Comparison of ENCODE assay signal across 8 cellular contexts in the genomic region with DNA sequence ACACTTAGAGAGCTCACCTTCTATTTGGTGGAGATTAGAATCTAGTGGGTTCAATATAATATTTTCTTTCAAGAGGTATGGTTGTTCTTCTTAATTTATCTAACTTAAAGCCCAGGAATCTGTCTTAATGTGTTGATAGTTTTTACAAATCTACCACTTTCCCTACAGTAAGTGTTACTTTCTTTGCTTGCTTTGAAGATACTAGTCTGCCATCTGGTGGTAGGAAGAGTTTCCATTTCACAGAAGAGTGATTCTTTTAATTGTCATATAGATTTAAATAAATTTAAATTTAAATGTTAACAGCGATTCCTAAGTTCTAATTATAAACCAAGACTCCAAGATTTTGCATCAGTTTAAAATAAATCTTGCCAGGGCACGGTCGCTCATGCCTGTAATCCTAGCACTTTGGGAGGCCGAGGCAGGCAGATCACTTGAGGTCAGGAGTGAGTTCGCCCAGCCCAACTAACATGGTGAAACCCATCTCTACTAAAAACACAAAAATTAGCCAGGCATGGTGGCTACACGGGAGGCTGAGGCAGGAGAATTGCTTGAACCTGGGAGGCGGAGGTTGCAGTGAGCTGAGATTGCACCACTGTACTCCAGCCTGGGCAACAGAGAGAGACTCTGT. TPM values are rescaled to one million over a fixed set of nuclear protein-coding genes. Genes with fewer than 3 reads are reported as not detected.
DNase-seq lines count a peak whose midpoint lies in the region; ATAC-seq, FAIRE-seq and TF ChIP-seq lines count a peak whose summit lies in the region.

No MANE protein-coding gene starts in this region.

- FAIRE-seq in A204.1 (lab: Jason Lieb, UNC), result peak; percentile 98
- peak; percentile 97 for FAIRE-seq in G401.6 (lab: Jason Lieb, UNC)
- no peak for FAIRE-seq in HTR-8/SVneo (lab: Jason Lieb, UNC)
- FAIRE-seq in TTC549 (lab: Jason Lieb, UNC), result peak; percentile 84

- no peaks in the 10 kb centered on the region for H3K9me3 ChIP-seq in gastroesophageal sphincter

- 16 to 49% methylated on average over 3 to 5 of the region's 7 CpGs for WGBS in gastroesophageal sphincter (ENCODE audit: low coverage in 1 of 2), 2 donors

- H3K4me1 ChIP-seq in gastroesophageal sphincter, result peaks cover 0 to 8% (median 0%) of the 10 kb centered on the region in 3 donors

- no peak for TF ChIP-seq POLR2A in gastroesophageal sphincter (IDR thresholded peaks at IDR 0.05)

- ATAC-seq in gastroesophageal sphincter (no peak), GM21423 (IDR thresholded peaks at IDR 0.05; ENCODE audit: unreplicated experiment) (no peak)

- no peaks in the 10 kb centered on the region for H3K36me3 ChIP-seq in gastroesophageal sphincter

- H3K4me3 ChIP-seq in gastroesophageal sphincter, result no peak overlapping the region

- DNase-seq in HTR-8/SVneo (ENCODE audit: insufficient read length, low spot score) (peak; percentile 14), retina (peak; percentile 11), activated gamma-delta T cell (lab: John Stamatoyannopoulos, UW) (no peak)

- peak; percentile 62 to 71 (median 68) for TF ChIP-seq CTCF in gastroesophageal sphincter (IDR thresholded peaks at IDR 0.05)

- no peaks in the 10 kb centered on the region for H3K27me3 ChIP-seq in gastroesophageal sphincter

- no peak for TF ChIP-seq EP300 in gastroesophageal sphincter (IDR thresholded peaks at IDR 0.05)

- H3K27ac ChIP-seq in gastroesophageal sphincter, result peak overlapping the region in 3 of 4 donors; percentile 32 to 52 (median 44)

RNA-seq across cellular contexts. Expression of a gene that starts 43.5 kb away (rescaled TPM):
- 10 to 100 TPM; 19.3 to 26.7 (median 22.8) TPM for total RNA-seq in gastroesophageal sphincter
